Comparison of ENCODE assay signal across 22 cellular contexts in genomic region chrX:110183314-110183713, GRCh38.
DNase-seq lines count a peak whose midpoint lies in the region; ATAC-seq, FAIRE-seq and TF ChIP-seq lines count a peak whose summit lies in the region.
"Had no signal": no experiment of that assay in that cellular context is flagged by ENCODE, and none has a peak within 500 bp of the region (broad histone marks: within the 10 kb centered on the region; RNA-seq: fewer than 3 reads in every experiment).

No MANE protein-coding gene starts in this region.

- TF ChIP-seq CTCF in MCF 10A (IDR thresholded peaks at IDR 0.05; ENCODE audit: unreplicated experiment), result no peak
- no peak for TF ChIP-seq CTCF in mammary epithelial cell (conservative IDR thresholded peaks at IDR 0.05 in 1 of 2, IDR thresholded peaks at IDR 0.05 in 1 of 2; ENCODE audit: extremely low read depth in 1 of 2, insufficient read depth in 1 of 2, low read depth in 1 of 2, low read length in 2 of 2)
- TF ChIP-seq CTCF in HEK293 (tag by site-specific recombination; IDR thresholded peaks at IDR 0.05), result no peak
- no peak for TF ChIP-seq CTCF in K562 (IDR thresholded peaks at IDR 0.05 in 2 of 3, conservative IDR thresholded peaks at IDR 0.05 in 1 of 3; ENCODE audit: insufficient read depth in 2 of 3, low read depth in 1 of 3, low read length in 3 of 3)
- TF ChIP-seq CTCF in smooth muscle cell (IDR thresholded peaks at IDR 0.05; ENCODE audit: borderline replicate concordance, insufficient read depth, poor library complexity, severe bottlenecking), result no peak

- H3K27ac Mint-ChIP-seq in MCF 10A (ENCODE audit: low read depth, unreplicated experiment), result peak overlapping the region; percentile 47
- H3K27ac Mint-ChIP-seq: B cell, CD14-positive monocyte had no signal

- no peak overlapping the region for H3K4me3 Mint-ChIP-seq in MCF 10A (ENCODE audit: unreplicated experiment)
- H3K4me3 Mint-ChIP-seq: B cell; CD14-positive monocyte; CD4-positive, alpha-beta memory T cell had no signal

- H3K9ac ChIP-seq in mammary epithelial cell (ENCODE audit: insufficient read depth, low read length) (no peak overlapping the region), K562 (ENCODE audit: insufficient read depth in 1 of 2, low read depth in 2 of 2, low read length in 2 of 2) (no peak overlapping the region), smooth muscle cell (ENCODE audit: low read depth) (no peak overlapping the region)
- H3K9ac ChIP-seq: BLaER1 treated with 17β-estradiol and CSF1 and Interleukin-3, amounts not matched to agents 10 nM and 100 nM had no signal

- DNase-seq in MCF 10A (ENCODE audit: unreplicated experiment) (no peak), mammary epithelial cell (no peak), K562 (ENCODE audit: extremely low read depth in 1 of 4, low spot score in 3 of 4) (no peak), smooth muscle cell (lab: John Stamatoyannopoulos, UW; ENCODE audit: unreplicated experiment) (no peak), C1 segment of cervical spinal cord (lab: John Stamatoyannopoulos, UW) (no peak), DMS 273 treated with DMSO at 0.1 percent for 48 hours (lab: John Stamatoyannopoulos, UW) (no peak)
- DNase-seq: AML-193; CD4-positive, alpha-beta memory T cell; CD4-positive, CD25-positive, alpha-beta regulatory T cell; CD8-positive, alpha-beta memory T cell; COR-L47; DMS79 treated with DMSO at 0.1 percent for 48 hours; GF-D8 had no signal

- H3K4me3 ChIP-seq in mammary epithelial cell (replicated peaks in 1 of 3; ENCODE audit: insufficient read depth in 1 of 3, low read depth in 2 of 3, low read length in 3 of 3) (no peak overlapping the region), HEK293 (ENCODE audit: low read depth, low read length) (no peak overlapping the region), K562 (no peak overlapping the region), smooth muscle cell (no peak overlapping the region)
- H3K4me3 ChIP-seq: A549; BLaER1 treated with 17β-estradiol and CSF1 and Interleukin-3, amounts not matched to agents 10 nM and 100 nM had no signal

- intact Hi-C loops in MCF 10A (cut with micrococcal nuclease) (no loop called here), mammary epithelial cell (cut with micrococcal nuclease) (no loop called here), K562 (cut with micrococcal nuclease) (no loop called here)

- peaks cover 37% of the 10 kb centered on the region for H3K4me1 Mint-ChIP-seq in MCF 10A (ENCODE audit: insufficient read depth, unreplicated experiment)
- H3K4me1 Mint-ChIP-seq: B cell had no signal

- no peaks in the 10 kb centered on the region for H3K79me2 ChIP-seq in mammary epithelial cell (ENCODE audit: insufficient read depth, low read length)
- peaks cover 10% of the 10 kb centered on the region; the same call in 2 of the 3 replicates for H3K79me2 ChIP-seq in K562 (ENCODE audit: control insufficient read depth, insufficient read depth, low read length)
- no peaks in the 10 kb centered on the region for H3K79me2 ChIP-seq in smooth muscle cell (ENCODE audit: low read depth)

- H3K27me3 ChIP-seq in mammary epithelial cell (ENCODE audit: insufficient read depth, low read length) (no peaks in the 10 kb centered on the region), K562 (ENCODE audit: control insufficient read depth in 2 of 2, insufficient read depth in 2 of 2, low read length in 2 of 2) (no peaks in the 10 kb centered on the region), smooth muscle cell (ENCODE audit: low read depth) (no peaks in the 10 kb centered on the region)

- H2AFZ ChIP-seq in mammary epithelial cell (ENCODE audit: low read depth, low read length) (no peak overlapping the region), K562 (ENCODE audit: low read depth, low read length) (no peak overlapping the region), smooth muscle cell (ENCODE audit: low read depth) (no peak overlapping the region)

- H3F3A ChIP-seq in smooth muscle cell (ENCODE audit: low read depth), result peaks cover 6% of the 10 kb centered on the region

- TF ChIP-seq POLR2A in K562 (conservative IDR thresholded peaks at IDR 0.05), result no peak

- CTCF ChIA-PET in MCF 10A (lab: Yijun Ruan, JAX), result interaction anchor here (0.6 to 2.2 kb wide), 4 partner anchors 23 to 225 kb away, joined by 5 to 7 read pairs (median 5); no protein-coding TSS in a partner anchor
- CTCF ChIA-PET in mammary epithelial cell (lab: Charles Lee; ENCODE audit: low non-redundant PET), result no interaction called here
- CTCF ChIA-PET in HEK293 (lab: Yijun Ruan, JAX), result interaction anchor here (0.6 to 4.5 kb wide), 3 partner anchors 16 to 201 kb away, joined by 3 to 23 read pairs (median 4); no protein-coding TSS in a partner anchor
- CTCF ChIA-PET in K562 (lab: Yijun Ruan, JAX; ENCODE audit: low intra/inter-chr PET ratio), result no interaction called here

- in situ Hi-C loops in mammary epithelial cell (cut with MboI; ENCODE audit: low sequenced_read_pairs in 2 of 2), result no loop called here
- in situ Hi-C loops in K562 (cut with MboI), result no loop called here

- H3K9me3 Mint-ChIP-seq in MCF 10A (ENCODE audit: unreplicated experiment), result peaks cover 17% of the 10 kb centered on the region
- H3K9me3 Mint-ChIP-seq: CD8-positive, alpha-beta memory T cell had no signal

- H3K27ac ChIP-seq in mammary epithelial cell (ENCODE audit: insufficient read depth, low read depth, low read length) (no peak overlapping the region), HEK293 (ENCODE audit: extremely low read depth, low read depth, low read length) (no peak overlapping the region), K562 (ENCODE audit: extremely low read depth, low read depth, low read length) (no peak overlapping the region), smooth muscle cell (ENCODE audit: low read depth) (peak overlapping the region; percentile 88)
- H3K27ac ChIP-seq: 22Rv1; BLaER1 treated with 17β-estradiol and CSF1 and Interleukin-3, amounts not matched to agents 10 nM and 100 nM had no signal

- no peak for ATAC-seq in K562
- ATAC-seq in GM18870 (IDR thresholded peaks at IDR 0.05; ENCODE audit: unreplicated experiment), result no peak
- ATAC-seq: A549 had no signal

- H3K27me3 Mint-ChIP-seq in MCF 10A (ENCODE audit: insufficient read depth, unreplicated experiment), result peaks cover 78% of the 10 kb centered on the region
- H3K27me3 Mint-ChIP-seq: B cell; CD4-positive, alpha-beta memory T cell; CD4-positive, CD25-positive, alpha-beta regulatory T cell had no signal

- no peak overlapping the region for H3K4me2 ChIP-seq in mammary epithelial cell (ENCODE audit: insufficient read depth, low read depth, low read length)
- no peak overlapping the region for H3K4me2 ChIP-seq in K562 (ENCODE audit: insufficient read depth, low read length)
- H3K4me2 ChIP-seq in smooth muscle cell, result no peak overlapping the region
- H3K4me2 ChIP-seq: BLaER1 treated with 17β-estradiol and CSF1 and Interleukin-3, amounts not matched to agents 10 nM and 100 nM had no signal

- no peak for TF ChIP-seq EP300 in K562 (IDR thresholded peaks at IDR 0.05; ENCODE audit: low read length)

- dilution Hi-C loops in mammary epithelial cell (cut with HindIII; ENCODE audit: low sequenced_read_pairs), result no loop called here

- BruUV-seq in MCF 10A (replicated peaks; lab: Mats Ljungman, UMichigan) (no TSS peak), mammary epithelial cell (replicated peaks; lab: Mats Ljungman, UMichigan) (no TSS peak), K562 (replicated peaks; lab: Mats Ljungman, UMichigan) (no TSS peak)

- H3K9me1 ChIP-seq in K562 (ENCODE audit: control insufficient read depth, insufficient read depth, low read length), result peaks cover 4% of the 10 kb centered on the region

- H3K36me3 Mint-ChIP-seq in MCF 10A (ENCODE audit: insufficient read depth, unreplicated experiment), result peaks cover 48% of the 10 kb centered on the region

- H3K36me3 ChIP-seq in mammary epithelial cell (ENCODE audit: insufficient read depth, low read length), result no peaks in the 10 kb centered on the region
- no peaks in the 10 kb centered on the region for H3K36me3 ChIP-seq in HEK293 (ENCODE audit: control insufficient read depth in 2 of 2, insufficient read depth in 1 of 2, low read length in 2 of 2)
- H3K36me3 ChIP-seq in K562 (ENCODE audit: control insufficient read depth, insufficient read depth, low read length), result peaks cover 11% of the 10 kb centered on the region; the same call in 2 of the 3 replicates
- H3K36me3 ChIP-seq in smooth muscle cell (ENCODE audit: low read depth), result peaks cover 4% of the 10 kb centered on the region

- H4K20me1 ChIP-seq in mammary epithelial cell (ENCODE audit: insufficient read depth, low read length) (no peaks in the 10 kb centered on the region), K562 (replicated peaks; ENCODE audit: control insufficient read depth, insufficient read depth, low read length) (no peaks in the 10 kb centered on the region), smooth muscle cell (ENCODE audit: low read depth) (no peaks in the 10 kb centered on the region)

- no peak for FAIRE-seq in K562 (lab: Jason Lieb, UNC)
- FAIRE-seq: A549, G401.6, GM12891 had no signal

- H3K4me1 ChIP-seq in mammary epithelial cell (ENCODE audit: insufficient read depth, low read length) (peaks cover 22% of the 10 kb centered on the region), HEK293 (ENCODE audit: control insufficient read depth, insufficient read depth, low read length) (0 out of 2 replicates have a peak, but pooled peaks cover 4% of the 10 kb centered on the region), K562 (replicated peaks in 1 of 2; ENCODE audit: control insufficient read depth in 2 of 2, insufficient read depth in 2 of 2, low read length in 2 of 2) (peaks cover 17 to 28% of the 10 kb centered on the region in 2 experiments), smooth muscle cell (ENCODE audit: low read depth) (no peaks in the 10 kb centered on the region)

- WGBS in mammary epithelial cell (ENCODE audit: low coverage, missing lambda C conversion rate), result 84% methylated on average over 2 of the region's 2 CpGs
- 81% methylated on average over 2 of the region's 2 CpGs for WGBS in K562 (ENCODE audit: insufficient coverage, low coverage, missing lambda C conversion rate)
- WGBS in smooth muscle cell (ENCODE audit: low lambda C conversion rate), result 81% methylated on average over 2 of the region's 2 CpGs

- no peak for TF ChIP-seq RAD21 in K562 (CRISPR knock-in tag; conservative IDR thresholded peaks at IDR 0.05 in 1 of 2, IDR thresholded peaks at IDR 0.05 in 1 of 2)

- POLR2A ChIA-PET in MCF 10A (lab: Yijun Ruan, JAX) (interaction anchor here (2.0 to 2.2 kb wide), 3 partner anchors 22 to 220 kb away, joined by 5 to 9 read pairs (median 9); no protein-coding TSS in a partner anchor), HEK293 (lab: Yijun Ruan, JAX) (no interaction called here), K562 (lab: Yijun Ruan, JAX) (interaction anchor here (1.0 kb wide), 1 partner anchor 18 kb away, joined by 3 read pairs; no protein-coding TSS in a partner anchor)

- H3K9me3 ChIP-seq in mammary epithelial cell (replicated peaks; ENCODE audit: insufficient read depth, low read length) (no peaks in the 10 kb centered on the region), HEK293 (ENCODE audit: control insufficient read depth, insufficient read depth, low read depth, low read length) (no peaks in the 10 kb centered on the region), K562 (replicated peaks; ENCODE audit: control insufficient read depth, insufficient read depth, low read depth, low read length) (no peaks in the 10 kb centered on the region; the same call in 1 of the 2 replicates), smooth muscle cell (replicated peaks; ENCODE audit: low read depth) (no peaks in the 10 kb centered on the region)

TF ChIP-seq in K562, 482 proteins besides CTCF, POLR2A, EP300 and RAD21 (continues in another document):
- peak; percentile 57; the same call in 1 of the 2 replicates for TF ChIP-seq BCOR (IDR thresholded peaks at IDR 0.05)

Comparison
In these comparisons a context has a peak if more than half of its experiments do, and no peak if none do; other contexts are left out.
1. CTCF ChIA-PET loops: an anchor here in MCF 10A (0.6 to 2.2 kb wide) and HEK293 (0.6 to 4.5 kb wide); none called in mammary epithelial cell and K562.